10 cellular contexts compared by ENCODE assay signal in genomic region chr7:73885975-73886798, GRCh38. TPM values are rescaled to one million over a fixed set of nuclear protein-coding genes. Genes with fewer than 3 reads are reported as not detected.
DNase-seq lines count a peak whose midpoint lies in the region; ATAC-seq and TF ChIP-seq lines count a peak whose summit lies in the region.
"Had no signal": no experiment of that assay in that cellular context is flagged by ENCODE, and none has a peak within 500 bp of the region (broad histone marks: within the 10 kb centered on the region; RNA-seq: fewer than 3 reads in every experiment).

No MANE protein-coding gene starts in this region.

- H3K9me3 Mint-ChIP-seq in mesothelial cell of epicardium, result no peaks in the 10 kb centered on the region
- no peaks in the 10 kb centered on the region for H3K9me3 Mint-ChIP-seq in activated CD4-positive, alpha-beta T cell treated with anti-CD3 and anti-CD28 coated beads, Interleukin-2, amount 10 ng/mL, durations not matched to agents 24 days and 14 days
- H3K9me3 Mint-ChIP-seq: activated T-helper 1 cell treated with anti-CD3 and anti-CD28 coated beads, Interleukin-12 subunit alpha, Interleukin-12 subunit beta, Interleukin-2, Interleukin-4 antibody, amounts not matched to agents 30 ng/mL and 10 ng/mL and 1 ng/mL, durations not matched to agents 14 hours and 24 hours and 36 hours had no signal

- WGBS in esophagus squamous epithelium, 2 donors, result 24 to 33% methylated on average over 18 to 21 of the region's 25 CpGs
- WGBS in tibial nerve, 2 donors, result 17 to 21% methylated on average over 17 to 25 of the region's 25 CpGs

- H3K9me3 ChIP-seq in esophagus squamous epithelium (no peaks in the 10 kb centered on the region), tibial nerve (no peaks in the 10 kb centered on the region), colonic mucosa (no peaks in the 10 kb centered on the region)
- H3K9me3 ChIP-seq: SJSA1 had no signal

- DNase-seq in NCI-H226, result peak; percentile 75
- no peak for DNase-seq in esophagus squamous epithelium (lab: John Stamatoyannopoulos, UW)
- DNase-seq in mesothelial cell of epicardium (ENCODE audit: low spot score in 2 of 2, unreplicated experiment in 2 of 2), result peak in 1 of 2 experiments; percentile 69
- DNase-seq in tibial nerve (ENCODE audit: low spot score in 2 of 2), result peak in 1 of 2 donors; percentile 48
- DNase-seq in activated CD4-positive, alpha-beta T cell treated with anti-CD3 and anti-CD28 coated beads, Interleukin-2, amount 10 ng/mL, durations not matched to agents 24 days and 14 days, result no peak
- DNase-seq in cerebellar cortex (ENCODE audit: low spot score), result no peak
- DNase-seq in colonic mucosa, result no peak

- H3K36me3 Mint-ChIP-seq in mesothelial cell of epicardium, result no peaks in the 10 kb centered on the region
- no peaks in the 10 kb centered on the region for H3K36me3 Mint-ChIP-seq in activated CD4-positive, alpha-beta T cell treated with anti-CD3 and anti-CD28 coated beads, Interleukin-2, amount 10 ng/mL, durations not matched to agents 24 days and 14 days (ENCODE audit: low read depth)

- H3K27ac ChIP-seq in esophagus squamous epithelium, result peak overlapping the region; percentile 49 to 89 (median 71)
- H3K27ac ChIP-seq in tibial nerve, result peak overlapping the region in 3 of 4 donors; percentile 34 to 79 (median 75)
- H3K27ac ChIP-seq in colonic mucosa, result no peak overlapping the region
- H3K27ac ChIP-seq: SJSA1 had no signal

- ATAC-seq in HG02678 (IDR thresholded peaks at IDR 0.05; ENCODE audit: unreplicated experiment), result no peak

- H3K4me3 Mint-ChIP-seq in mesothelial cell of epicardium, result no peak overlapping the region
- H3K4me3 Mint-ChIP-seq in activated CD4-positive, alpha-beta T cell treated with anti-CD3 and anti-CD28 coated beads, Interleukin-2, amount 10 ng/mL, durations not matched to agents 24 days and 14 days, result no peak overlapping the region
- H3K4me3 Mint-ChIP-seq: activated T-helper 1 cell treated with anti-CD3 and anti-CD28 coated beads, Interleukin-12 subunit alpha, Interleukin-12 subunit beta, Interleukin-2, Interleukin-4 antibody, amounts not matched to agents 30 ng/mL and 10 ng/mL and 1 ng/mL, durations not matched to agents 14 hours and 24 hours and 36 hours had no signal

- H3K9ac ChIP-seq in colonic mucosa (ENCODE audit: low read depth in 2 of 2, low read length in 2 of 2), result no peak overlapping the region

- peaks cover 11% of the 10 kb centered on the region for H3K27me3 Mint-ChIP-seq in mesothelial cell of epicardium (ENCODE audit: low read depth)
- peaks cover 10% of the 10 kb centered on the region for H3K27me3 Mint-ChIP-seq in activated CD4-positive, alpha-beta T cell treated with anti-CD3 and anti-CD28 coated beads, Interleukin-2, amount 10 ng/mL, durations not matched to agents 24 days and 14 days

- peaks cover 36% of the 10 kb centered on the region for H3K4me1 Mint-ChIP-seq in mesothelial cell of epicardium
- peaks cover 2% of the 10 kb centered on the region for H3K4me1 Mint-ChIP-seq in activated CD4-positive, alpha-beta T cell treated with anti-CD3 and anti-CD28 coated beads, Interleukin-2, amount 10 ng/mL, durations not matched to agents 24 days and 14 days

- peak overlapping the region; percentile 93 for H3K27ac Mint-ChIP-seq in mesothelial cell of epicardium
- no peak overlapping the region for H3K27ac Mint-ChIP-seq in activated CD4-positive, alpha-beta T cell treated with anti-CD3 and anti-CD28 coated beads, Interleukin-2, amount 10 ng/mL, durations not matched to agents 24 days and 14 days
- H3K27ac Mint-ChIP-seq: activated T-helper 1 cell treated with anti-CD3 and anti-CD28 coated beads, Interleukin-12 subunit alpha, Interleukin-12 subunit beta, Interleukin-2, Interleukin-4 antibody, amounts not matched to agents 30 ng/mL and 10 ng/mL and 1 ng/mL, durations not matched to agents 14 hours and 24 hours and 36 hours had no signal

- no peak for TF ChIP-seq POLR2A in esophagus squamous epithelium (IDR thresholded peaks at IDR 0.05)
- no peak for TF ChIP-seq POLR2A in tibial nerve (IDR thresholded peaks at IDR 0.05)

- TF ChIP-seq CTCF in esophagus squamous epithelium (IDR thresholded peaks at IDR 0.05) (no peak), mesothelial cell of epicardium (IDR thresholded peaks at IDR 0.05; ENCODE audit: unreplicated experiment) (no peak), tibial nerve (IDR thresholded peaks at IDR 0.05) (no peak), colonic mucosa (IDR thresholded peaks at IDR 0.05) (no peak)

- H3K4me3 ChIP-seq in esophagus squamous epithelium (peak overlapping the region in 1 of 4 donors; percentile 3), tibial nerve (no peak overlapping the region), colonic mucosa (no peak overlapping the region)
- H3K4me3 ChIP-seq: SJSA1 had no signal

- H3K27me3 ChIP-seq in esophagus squamous epithelium (peaks cover 0 to 31% (median 0%) of the 10 kb centered on the region in 4 donors), tibial nerve (peaks cover 0 to 2% of the 10 kb centered on the region in 2 donors), colonic mucosa (no peaks in the 10 kb centered on the region)
- H3K27me3 ChIP-seq: SJSA1 had no signal

- no peak for TF ChIP-seq EP300 in tibial nerve (IDR thresholded peaks at IDR 0.05)

- H3K36me3 ChIP-seq in esophagus squamous epithelium, result no peaks in the 10 kb centered on the region
- H3K36me3 ChIP-seq in tibial nerve, result no peaks in the 10 kb centered on the region
- H3K36me3 ChIP-seq in colonic mucosa, result no peaks in the 10 kb centered on the region
- H3K36me3 ChIP-seq: SJSA1 had no signal

- intact Hi-C loops in esophagus squamous epithelium (cut with DNase I), result no loop called here
- intact Hi-C loops in activated CD4-positive, alpha-beta T cell treated with anti-CD3 and anti-CD28 coated beads, Interleukin-2, amount 10 ng/mL, durations not matched to agents 24 days and 14 days (cut with micrococcal nuclease), result no loop called here
- intact Hi-C loops in colonic mucosa (cut with DNase I), result no loop called here

- H3K4me1 ChIP-seq in esophagus squamous epithelium, result peaks cover 15 to 36% (median 22%) of the 10 kb centered on the region in 3 donors
- peaks cover 0 to 36% (median 14%) of the 10 kb centered on the region in 4 donors for H3K4me1 ChIP-seq in tibial nerve
- H3K4me1 ChIP-seq in colonic mucosa, result no peaks in the 10 kb centered on the region

RNA-seq across cellular contexts. Expression of gene TMEM270, which starts 25.2 kb away (rescaled TPM):
- total RNA-seq in esophagus squamous epithelium (not detected), mesothelial cell of epicardium (not detected in 3 replicates), tibial nerve (not detected), colonic mucosa (not detected)
- total RNA-seq in activated CD4-positive, alpha-beta T cell treated with anti-CD3 and anti-CD28 coated beads, Interleukin-2, amount 10 ng/mL, durations not matched to agents 24 days and 14 days, result not detected in 2 replicates
- total RNA-seq: activated T-helper 1 cell treated with anti-CD3 and anti-CD28 coated beads, Interleukin-12 subunit alpha, Interleukin-12 subunit beta, Interleukin-2, Interleukin-4 antibody, amounts not matched to agents 30 ng/mL and 10 ng/mL and 1 ng/mL, durations not matched to agents 14 hours and 24 hours and 36 hours; SJSA1 had no signal

RNA-seq across cellular contexts. Expression of gene METTL27, which starts 43.9 kb away (rescaled TPM):
- 1 to 10 TPM in 1 of 4 donors, under 1 TPM in 1, not detected in 2; 0.34 to 4.4 TPM for total RNA-seq in esophagus squamous epithelium
- total RNA-seq in mesothelial cell of epicardium, result 7.9 to 11.4 TPM (median 8.7 TPM) in 3 replicates
- total RNA-seq in tibial nerve, result 1 to 10 TPM in 3 of 4 donors, not detected in 1; 3.6 to 9.2 (median 9.0) TPM
- total RNA-seq in activated CD4-positive, alpha-beta T cell treated with anti-CD3 and anti-CD28 coated beads, Interleukin-2, amount 10 ng/mL, durations not matched to agents 24 days and 14 days, result 1.3 and 1.9 TPM in 2 replicates
- 1 to 10 TPM; 4.0 to 7.4 TPM for total RNA-seq in colonic mucosa

RNA-seq across cellular contexts. Expression of gene CLDN4, which starts 55.4 kb away (rescaled TPM):
- total RNA-seq in esophagus squamous epithelium, result 100 to 1,000 TPM in 3 of 4 donors, 10 to 100 TPM in 1; 99.4 to 436 (median 200) TPM
- 158 to 175 TPM (median 165 TPM) in 3 replicates for total RNA-seq in mesothelial cell of epicardium
- 1 to 10 TPM in 1 of 4 donors, under 1 TPM in 2, not detected in 1; 0.42 to 2.0 (median 0.66) TPM for total RNA-seq in tibial nerve
- total RNA-seq in activated CD4-positive, alpha-beta T cell treated with anti-CD3 and anti-CD28 coated beads, Interleukin-2, amount 10 ng/mL, durations not matched to agents 24 days and 14 days, result not detected in 2 replicates
- 100 to 1,000 TPM; 568 to 932 TPM for total RNA-seq in colonic mucosa
- total RNA-seq: activated T-helper 1 cell treated with anti-CD3 and anti-CD28 coated beads, Interleukin-12 subunit alpha, Interleukin-12 subunit beta, Interleukin-2, Interleukin-4 antibody, amounts not matched to agents 30 ng/mL and 10 ng/mL and 1 ng/mL, durations not matched to agents 14 hours and 24 hours and 36 hours had no signal

Comparison
In these comparisons a context has a peak if more than half of its experiments do, and no peak if none do; other contexts are left out.
1. RNA of gene CLDN4, which starts 55.4 kb away (total RNA-seq): 568 to 932 TPM in colonic mucosa, 99.4 to 436 TPM in esophagus squamous epithelium and 158 to 175 TPM in mesothelial cell of epicardium; 0.42 to 2.0 TPM in tibial nerve and not detected in activated CD4-positive, alpha-beta T cell treated with anti-CD3 and anti-CD28 coated beads, Interleukin-2, amount 10 ng/mL, durations not matched to agents 24 days and 14 days; every median in the first group is over 10 times any median in the second.